ENCODE assay signal across 13 cellular contexts in genomic region chr21:31264574-31264973, GRCh38.
"Had no signal": no experiment of that assay in that cellular context is flagged by ENCODE, and none has a peak within 500 bp of the region (broad histone marks: within the 10 kb centered on the region; RNA-seq: fewer than 3 reads in every experiment).

No MANE protein-coding gene starts in this region.

- H3K27ac Mint-ChIP-seq: activated naive CD4-positive, alpha-beta T cell treated with anti-CD3 and anti-CD28 coated beads, Interleukin-2, amount 50 U/mL, for 72 hours; type B pancreatic cell had no signal

- H3K4me3 ChIP-seq: gastroesophageal sphincter, left lung, psoas muscle, sigmoid colon had no signal

- H3K4me3 Mint-ChIP-seq: type B pancreatic cell had no signal

- H3K9me3 Mint-ChIP-seq: nephron, type B pancreatic cell had no signal

- H3K27me3 ChIP-seq: left lung, sigmoid colon had no signal

- H3K4me1 ChIP-seq: gastroesophageal sphincter, left lung, psoas muscle, sigmoid colon had no signal

- H3K27me3 Mint-ChIP-seq: type B pancreatic cell had no signal

- H3K36me3 ChIP-seq: gastroesophageal sphincter, left lung, sigmoid colon had no signal

- H3K27ac ChIP-seq: gastroesophageal sphincter, left lung, psoas muscle, sigmoid colon had no signal

- DNase-seq: activated effector memory CD4-positive, alpha-beta T cell treated with Interleukin-2 at 50 U/mL for 16 hours; activated T-cell treated with anti-CD3 and anti-CD28 coated beads, Interleukin-2, amount 50 U/mL, for 1 hour; islet precursor cell; left lung; mesenchymal stem cell; sigmoid colon; stimulated activated CD4-positive, alpha-beta T cell treated with anti-CD3 and anti-CD28 coated beads, Interleukin-12 subunit alpha, Interleukin-12 subunit beta, amount 100 ng/mL, for 4 hours; stimulated activated naive CD4-positive, alpha-beta T cell had no signal

- H3K9me3 ChIP-seq: gastroesophageal sphincter, left lung, psoas muscle, sigmoid colon had no signal
